In genomic region chr2:241943209-241943850, GRCh38 we compare ENCODE assay signal across 26 cellular contexts.
DNase-seq lines count a peak whose midpoint lies in the region; ATAC-seq and TF ChIP-seq lines count a peak whose summit lies in the region.
"Had no signal": no experiment of that assay in that cellular context is flagged by ENCODE, and none has a peak within 500 bp of the region (broad histone marks: within the 10 kb centered on the region; RNA-seq: fewer than 3 reads in every experiment).

No MANE protein-coding gene starts in this region.

- peaks cover 14% of the 10 kb centered on the region for H3K9me3 Mint-ChIP-seq in endodermal cell
- peaks cover 5% of the 10 kb centered on the region for H3K9me3 Mint-ChIP-seq in memory B cell
- H3K9me3 Mint-ChIP-seq: CD4-positive, alpha-beta T cell had no signal

- TF ChIP-seq POLR2A in spleen (IDR thresholded peaks at IDR 0.05): no peak

- 77 to 82% methylated on average over 12 to 15 of the region's 15 CpGs for WGBS in endodermal cell (ENCODE audit: insufficient coverage in 1 of 2, insufficient read length in 1 of 2), 2 experiments
- WGBS in spleen, 5 donors: 85 to 91% (median 88%) methylated on average over 15 of the region's 15 CpGs

- H3K4me1 Mint-ChIP-seq in endodermal cell: no peaks in the 10 kb centered on the region
- H3K4me1 Mint-ChIP-seq in memory B cell: peaks cover 14% of the 10 kb centered on the region

- H3K36me3 ChIP-seq in endodermal cell (ENCODE audit: control insufficient read depth, insufficient read depth, low read length): no peaks in the 10 kb centered on the region
- H3K36me3 ChIP-seq in spleen: no peaks in the 10 kb centered on the region
- H3K36me3 ChIP-seq: MG63, SJCRH30 had no signal

- H3K4me1 ChIP-seq in endodermal cell (ENCODE audit: control insufficient read depth, insufficient read depth, low read length) (no peaks in the 10 kb centered on the region), spleen (peaks cover 0 to 7% (median 0%) of the 10 kb centered on the region in 6 donors)
- H3K4me1 ChIP-seq: A549, SJCRH30 had no signal

- ATAC-seq in left cardiac atrium (no peak), memory B cell (ENCODE audit: low read depth) (no peak)
- ATAC-seq: A549, Right ventricle myocardium inferior had no signal

- intact Hi-C loops in cardiac septum (cut with DNase I) (no loop called here), left cardiac atrium (cut with DNase I) (no loop called here), spleen (cut with DNase I; ENCODE audit: low total_unique reads) (no loop called here)

- no peak for TF ChIP-seq CTCF in endodermal cell (conservative IDR thresholded peaks at IDR 0.05)
- no peak for TF ChIP-seq CTCF in spleen (IDR thresholded peaks at IDR 0.05 in 8 of 11, conservative IDR thresholded peaks at IDR 0.05 in 3 of 11)

- H3K4me3 ChIP-seq in endodermal cell (ENCODE audit: low read length): no peak overlapping the region
- no peak overlapping the region for H3K4me3 ChIP-seq in spleen
- H3K4me3 ChIP-seq: A549; BLaER1 treated with 17β-estradiol and CSF1 and Interleukin-3, amounts not matched to agents 10 nM and 100 nM; GM23248; MG63; PC-9; SJCRH30 had no signal

- no peak overlapping the region for H3K27ac Mint-ChIP-seq in endodermal cell
- peak overlapping the region; percentile 45 for H3K27ac Mint-ChIP-seq in memory B cell
- H3K27ac Mint-ChIP-seq: CD4-positive, alpha-beta T cell had no signal

- no peak overlapping the region for H3K9ac ChIP-seq in endodermal cell (ENCODE audit: extremely low read depth, low read length, poor library complexity, severe bottlenecking)
- H3K9ac ChIP-seq: GM23248 had no signal

- H3K27me3 ChIP-seq in endodermal cell (ENCODE audit: control insufficient read depth, insufficient read depth, low read length, poor library complexity, severe bottlenecking) (no peaks in the 10 kb centered on the region), spleen (replicated peaks in 1 of 7) (no peaks in the 10 kb centered on the region)
- H3K27me3 ChIP-seq: BLaER1 treated with 17β-estradiol and CSF1 and Interleukin-3, amounts not matched to agents 10 nM and 100 nM; MG63; SJCRH30 had no signal

- DNase-seq in cardiac septum (ENCODE audit: low spot score): peak; percentile 58
- DNase-seq in left cardiac atrium: no peak
- peak; percentile 28 for DNase-seq in endodermal cell
- no peak for DNase-seq in memory B cell (ENCODE audit: low spot score in 2 of 2)
- peak; percentile 66 for DNase-seq in spleen
- no peak for DNase-seq in activated CD4-positive, alpha-beta T cell treated with anti-CD3 and anti-CD28 coated beads, Interleukin-2, amount 50 U/mL, for 48 hours
- DNase-seq in stimulated activated CD4-positive, alpha-beta T cell treated with anti-CD3 and anti-CD28 coated beads, Interleukin-2, amount 100 ng/mL, for 24 hours: no peak
- DNase-seq: AML-193; CD4-positive, alpha-beta T cell; COR-L47; GM23248; HCEC 1CT; KBM-7; MG63; NCI-H1105 treated with DMSO at 0.1 percent for 48 hours; NCI-H146; NCI-H1930; NCI-H2107; NCI-H446; NCI-H524 treated with DMSO at 0.1 percent for 48 hours; NCI-H82; PC-9; SJCRH30 had no signal

- no peak overlapping the region for H3K4me3 Mint-ChIP-seq in endodermal cell
- no peak overlapping the region for H3K4me3 Mint-ChIP-seq in memory B cell
- H3K4me3 Mint-ChIP-seq: CD4-positive, alpha-beta T cell had no signal

- peaks cover 26% of the 10 kb centered on the region for H3K27me3 Mint-ChIP-seq in endodermal cell (ENCODE audit: insufficient read depth)
- no peaks in the 10 kb centered on the region for H3K27me3 Mint-ChIP-seq in memory B cell
- H3K27me3 Mint-ChIP-seq: CD4-positive, alpha-beta T cell had no signal

- peaks cover 10% of the 10 kb centered on the region for H3K9me3 ChIP-seq in endodermal cell (ENCODE audit: control insufficient read depth, low read length)
- peaks cover 0 to 4% (median 0%) of the 10 kb centered on the region in 8 donors for H3K9me3 ChIP-seq in spleen
- H3K9me3 ChIP-seq: MG63, SJCRH30 had no signal

- H3K36me3 Mint-ChIP-seq in endodermal cell (ENCODE audit: low read depth) (no peaks in the 10 kb centered on the region), memory B cell (peaks cover 15% of the 10 kb centered on the region)

- H3K27ac ChIP-seq in endodermal cell (ENCODE audit: low read depth, low read length): no peak overlapping the region
- no peak overlapping the region for H3K27ac ChIP-seq in spleen
- H3K27ac ChIP-seq: A549; BLaER1 treated with 17β-estradiol and CSF1 and Interleukin-3, amounts not matched to agents 10 nM and 100 nM; GM23248; PC-9; SJCRH30 had no signal

Comparison
In these comparisons a context has a peak if more than half of its experiments do, and no peak if none do; other contexts are left out.
1. DNase-seq: peak in cardiac septum (single experiment), endodermal cell (single experiment) and spleen (single experiment); none in left cardiac atrium (single experiment), memory B cell (0 of 2), activated CD4-positive, alpha-beta T cell treated with anti-CD3 and anti-CD28 coated beads, Interleukin-2, amount 50 U/mL, for 48 hours (0 of 2) and stimulated activated CD4-positive, alpha-beta T cell treated with anti-CD3 and anti-CD28 coated beads, Interleukin-2, amount 100 ng/mL, for 24 hours (0 of 2).